22 cellular contexts compared by ENCODE assay signal in the genomic region with DNA sequence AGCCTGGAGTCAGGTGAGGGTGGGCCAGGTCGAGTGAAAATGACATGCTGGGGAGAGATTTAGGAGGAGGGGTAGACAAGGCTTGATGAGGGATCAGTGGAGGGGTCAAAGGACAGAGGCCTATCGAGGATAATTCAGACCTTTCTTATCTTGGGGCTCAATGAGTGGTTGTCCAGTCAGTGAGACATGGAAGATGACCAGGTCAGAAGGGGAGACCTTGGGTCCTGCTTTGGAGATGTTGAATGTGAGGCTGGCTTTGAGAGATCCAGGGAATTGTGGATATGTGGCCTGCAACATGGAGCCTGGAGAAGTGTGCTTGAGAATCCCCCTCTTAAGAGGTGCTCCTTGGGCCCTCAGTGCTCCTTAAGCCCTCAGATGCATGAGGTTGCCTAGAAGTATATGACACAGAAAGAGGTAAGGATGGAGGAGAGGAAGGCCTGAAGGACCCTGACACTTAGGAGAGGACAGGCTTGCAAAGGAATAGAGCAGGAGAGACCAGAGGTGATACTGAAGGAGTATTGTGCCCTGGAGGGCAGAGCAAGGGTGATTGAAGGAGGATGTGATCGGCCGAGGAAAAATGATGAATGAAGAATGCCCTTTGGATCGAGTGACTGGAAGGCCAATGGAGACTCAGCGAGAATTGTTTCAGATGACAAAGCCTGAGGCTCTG.
"Had no signal": no experiment of that assay in that cellular context is flagged by ENCODE, and none has a peak within 500 bp of the region (broad histone marks: within the 10 kb centered on the region; RNA-seq: fewer than 3 reads in every experiment).

No MANE protein-coding gene starts in this region.

- H3K79me2 ChIP-seq: parathyroid adenoma had no signal

- H3K4me3 ChIP-seq: heart right ventricle, psoas muscle, smooth muscle cell, stomach, tibial artery had no signal

- DNase-seq: activated CD4-positive, alpha-beta memory T cell treated with anti-CD3 and anti-CD28 coated beads for 36 hours; activated CD4-positive, alpha-beta T cell treated with anti-CD3 and anti-CD28 coated beads for 48 hours; activated naive CD8-positive, alpha-beta T cell treated with anti-CD3 and anti-CD28 coated beads, Interleukin-2, amount 50 U/mL, for 24 hours; activated T-cell treated with anti-CD3 and anti-CD28 coated beads, Interleukin-2, amount 50 U/mL, for 4 hours; amygdala; caudate nucleus; foreskin keratinocyte; heart right ventricle; midbrain; naive thymus-derived CD8-positive, alpha-beta T cell; nucleus accumbens; psoas muscle; stimulated activated CD4-positive, alpha-beta T cell treated with anti-CD3 and anti-CD28 coated beads, Interleukin-1b, Interleukin-23, amount 100 ng/mL, for 48 hours; stimulated activated CD4-positive, alpha-beta T cell treated with anti-CD3 and anti-CD28 coated beads, Interleukin-4, amount 100 ng/mL, for 4 hours; stimulated activated CD8-positive, alpha-beta memory T cell treated with anti-CD3 and anti-CD28 coated beads, Interleukin-4, amount 100 ng/mL, for 48 hours; stimulated activated naive B cell treated with anti-CD40 and anti-IgM and Interleukin-4, amounts not matched to agents 10 μg/mL and 1 μg/mL and 100 μg/mL, for 72 hours; stomach; T-helper 9 cell; tibial artery had no signal

- H3K27ac ChIP-seq: foreskin keratinocyte, heart right ventricle, parathyroid adenoma, psoas muscle, stomach, tibial artery, VCaP had no signal

- H3K27me3 ChIP-seq: stomach had no signal

- H3K4me1 ChIP-seq: foreskin keratinocyte, heart right ventricle, parathyroid adenoma, psoas muscle, stomach, tibial artery had no signal

- H3K36me3 ChIP-seq: heart right ventricle, stomach, tibial artery had no signal

- H3K9me3 ChIP-seq: psoas muscle had no signal

- H3K4me2 ChIP-seq: smooth muscle cell had no signal

- H2AFZ ChIP-seq: parathyroid adenoma had no signal

- H3K9ac ChIP-seq: parathyroid adenoma had no signal
